Comparison of ENCODE assay signal across 33 cellular contexts in genomic region chr2:46715541-46715940, GRCh38.
"Had no signal": no experiment of that assay in that cellular context is flagged by ENCODE, and none has a peak within 500 bp of the region (broad histone marks: within the 10 kb centered on the region; RNA-seq: fewer than 3 reads in every experiment).

No MANE protein-coding gene starts in this region.

- DNase-seq: activated CD4-positive, alpha-beta memory T cell treated with anti-CD3 and anti-CD28 coated beads for 36 hours; activated CD4-positive, alpha-beta T cell treated with anti-CD3 and anti-CD28 coated beads for 36 hours; activated CD4-positive, alpha-beta T cell treated with anti-CD3 and anti-CD28 coated beads, Interleukin-2, amount 10 ng/mL, durations not matched to agents 24 days and 14 days; activated CD4-positive, CD25-positive, alpha-beta regulatory T cell; activated CD4-positive, CD25-positive, alpha-beta regulatory T cell treated with anti-CD3 and anti-CD28 coated beads, Interleukin-2, amount 50 U/mL, for 72 hours; activated CD8-positive, alpha-beta memory T cell treated with anti-CD3 and anti-CD28 coated beads, Interleukin-2, amount 10 ng/mL, durations not matched to agents 7 days and 5 days; activated CD8-positive, alpha-beta memory T cell treated with anti-CD3 and anti-CD28 coated beads, Interleukin-2, amount 50 U/mL, for 4 hours; activated CD8-positive, alpha-beta T cell treated with anti-CD3 and anti-CD28 coated beads, Interleukin-2, amount 10 ng/mL, durations not matched to agents 7 days and 5 days; activated effector memory CD4-positive, alpha-beta T cell treated with Interleukin-2 at 50 U/mL for 16 hours; activated gamma-delta T cell treated with Interleukin-2 at 50 U/mL for 16 hours; activated naive CD4-positive, alpha-beta T cell treated with anti-CD3 and anti-CD28 coated beads, Interleukin-2, amount 50 U/mL, for 16 hours; activated naive CD4-positive, alpha-beta T cell treated with Interleukin-2 at 50 U/mL for 16 hours; activated T-cell treated with anti-CD3 and anti-CD28 coated beads, Interleukin-2, amount 50 U/mL, for 24 hours; amniotic stem cell; anterior cingulate cortex; brain microvascular endothelial cell; cortex of kidney; dermis blood vessel endothelial cell; effector CD4-positive, alpha-beta T cell; effector memory CD8-positive, alpha-beta T cell; erythroblast; foreskin keratinocyte; gastrocnemius medialis; glutamatergic neuron; heart left ventricle; T-helper 2 cell had no signal

- H3K4me3 Mint-ChIP-seq: activated CD4-positive, alpha-beta memory T cell treated with anti-CD3 and anti-CD28 coated beads for 36 hours; activated CD4-positive, alpha-beta T cell treated with anti-CD3 and anti-CD28 coated beads for 36 hours; activated CD4-positive, alpha-beta T cell treated with anti-CD3 and anti-CD28 coated beads, Interleukin-2, amount 10 ng/mL, durations not matched to agents 24 days and 14 days; activated CD8-positive, alpha-beta memory T cell treated with anti-CD3 and anti-CD28 coated beads, Interleukin-2, amount 10 ng/mL, durations not matched to agents 7 days and 5 days; activated CD8-positive, alpha-beta T cell treated with anti-CD3 and anti-CD28 coated beads, Interleukin-2, amount 10 ng/mL, durations not matched to agents 7 days and 5 days; activated naive CD8-positive, alpha-beta T cell; activated T-cell treated with anti-CD3 and anti-CD28 coated beads, Interleukin-2, amount 50 U/mL, for 24 hours; activated T-helper 17 cell treated with anti-CD3 and anti-CD28 coated beads, Interleukin-2, amount 50 U/mL, for 72 hours; central memory CD8-positive, alpha-beta T cell; effector memory CD8-positive, alpha-beta T cell had no signal

- H3K27ac Mint-ChIP-seq: activated CD4-positive, alpha-beta memory T cell treated with anti-CD3 and anti-CD28 coated beads for 36 hours; activated CD4-positive, alpha-beta T cell treated with anti-CD3 and anti-CD28 coated beads for 36 hours; activated CD4-positive, alpha-beta T cell treated with anti-CD3 and anti-CD28 coated beads, Interleukin-2, amount 10 ng/mL, durations not matched to agents 24 days and 14 days; activated CD8-positive, alpha-beta memory T cell treated with anti-CD3 and anti-CD28 coated beads, Interleukin-2, amount 10 ng/mL, durations not matched to agents 7 days and 5 days; activated CD8-positive, alpha-beta T cell treated with anti-CD3 and anti-CD28 coated beads, Interleukin-2, amount 10 ng/mL, durations not matched to agents 7 days and 5 days; activated naive CD8-positive, alpha-beta T cell; activated T-cell treated with anti-CD3 and anti-CD28 coated beads, Interleukin-2, amount 50 U/mL, for 24 hours; activated T-helper 17 cell treated with anti-CD3 and anti-CD28 coated beads, Interleukin-2, amount 50 U/mL, for 72 hours; effector memory CD8-positive, alpha-beta T cell had no signal

- ATAC-seq: activated CD4-positive, alpha-beta T cell treated with anti-CD3 and anti-CD28 coated beads for 36 hours; activated CD8-positive, alpha-beta memory T cell treated with anti-CD3 and anti-CD28 coated beads, Interleukin-2, amount 10 ng/mL, durations not matched to agents 7 days and 5 days; activated CD8-positive, alpha-beta T cell treated with anti-CD3 and anti-CD28 coated beads, Interleukin-2, amount 10 ng/mL, durations not matched to agents 7 days and 5 days; activated T-helper 17 cell treated with anti-CD3 and anti-CD28 coated beads, Interleukin-2, amount 50 U/mL, for 72 hours; effector memory CD8-positive, alpha-beta T cell; foreskin keratinocyte; gastrocnemius medialis; heart left ventricle had no signal

- H3K27ac ChIP-seq: brain microvascular endothelial cell, esophagus muscularis mucosa, foreskin keratinocyte, gastrocnemius medialis, heart left ventricle had no signal

- H3K27me3 ChIP-seq: brain microvascular endothelial cell, esophagus muscularis mucosa, foreskin keratinocyte, gastrocnemius medialis, heart left ventricle had no signal

- H3K4me3 ChIP-seq: esophagus muscularis mucosa, gastrocnemius medialis, heart left ventricle had no signal

- H3K36me3 ChIP-seq: brain microvascular endothelial cell, esophagus muscularis mucosa, gastrocnemius medialis, heart left ventricle had no signal

- H3K27me3 Mint-ChIP-seq: activated CD4-positive, alpha-beta memory T cell treated with anti-CD3 and anti-CD28 coated beads for 36 hours; activated CD4-positive, alpha-beta T cell treated with anti-CD3 and anti-CD28 coated beads for 36 hours; activated CD4-positive, alpha-beta T cell treated with anti-CD3 and anti-CD28 coated beads, Interleukin-2, amount 10 ng/mL, durations not matched to agents 24 days and 14 days; activated CD8-positive, alpha-beta memory T cell treated with anti-CD3 and anti-CD28 coated beads, Interleukin-2, amount 10 ng/mL, durations not matched to agents 7 days and 5 days; activated naive CD8-positive, alpha-beta T cell; activated T-cell treated with anti-CD3 and anti-CD28 coated beads, Interleukin-2, amount 50 U/mL, for 24 hours; activated T-helper 17 cell treated with anti-CD3 and anti-CD28 coated beads, Interleukin-2, amount 50 U/mL, for 72 hours; central memory CD8-positive, alpha-beta T cell; effector memory CD8-positive, alpha-beta T cell had no signal

- FAIRE-seq: astrocyte, bronchial epithelial cell, colon had no signal

- H3K9me3 ChIP-seq: gastrocnemius medialis had no signal
